In the genomic region with DNA sequence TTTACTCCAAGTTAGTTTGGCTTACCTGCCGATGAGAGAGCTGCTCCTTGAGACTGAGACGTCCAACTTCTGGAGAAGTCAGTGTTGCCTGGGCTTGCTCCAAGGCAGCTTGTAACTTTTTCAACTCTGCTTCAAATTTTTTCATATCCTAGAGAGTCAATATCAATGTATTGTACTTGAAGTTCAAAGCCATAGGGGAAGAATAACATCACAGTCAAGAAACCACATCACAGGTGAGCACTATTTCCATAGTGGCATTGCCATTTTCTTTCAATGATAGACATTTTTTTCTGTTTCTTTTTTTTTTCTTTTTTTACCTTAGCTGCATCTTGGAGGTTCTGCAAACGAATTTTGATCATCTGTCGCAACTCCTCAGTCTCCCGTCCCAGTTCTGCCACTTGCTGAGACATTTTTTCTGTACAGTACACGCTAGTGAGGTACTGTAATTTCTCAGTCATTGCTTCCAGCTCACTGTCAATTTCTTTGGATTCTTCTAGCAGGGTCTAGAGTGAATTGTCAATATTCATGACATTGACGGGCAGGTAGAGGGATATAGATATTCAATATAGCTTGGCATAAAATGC, we compare ENCODE assay signal across 11 cellular contexts.
"Had no signal": no experiment of that assay in that cellular context is flagged by ENCODE, and none has a peak within 500 bp of the region (broad histone marks: within the 10 kb centered on the region; RNA-seq: fewer than 3 reads in every experiment).

No MANE protein-coding gene starts in this region.

- H3K27ac ChIP-seq: ascending aorta, stomach, WERI-Rb-1 had no signal

- H3K4me1 Mint-ChIP-seq: nephron had no signal

- H3K27me3 Mint-ChIP-seq: type B pancreatic cell had no signal

- H3K4me1 ChIP-seq: stomach had no signal

- DNase-seq: cerebellar nuclear complex, cortex of kidney, islet precursor cell, WERI-Rb-1 had no signal

- H3K27ac Mint-ChIP-seq: nephron, type B pancreatic cell had no signal

- H3K9me3 ChIP-seq: ascending aorta, spleen, stomach had no signal

- H3K4me3 ChIP-seq: ascending aorta, lung, spleen, stomach had no signal

- H3K27me3 ChIP-seq: ascending aorta, spleen, stomach had no signal

- H3K9me3 Mint-ChIP-seq: activated T-cell treated with anti-CD3 and anti-CD28 coated beads, Interleukin-2, amount 50 U/mL, for 4 hours; nephron had no signal

- H3K36me3 ChIP-seq: WERI-Rb-1 had no signal

- H3K4me3 Mint-ChIP-seq: activated T-cell treated with anti-CD3 and anti-CD28 coated beads, Interleukin-2, amount 50 U/mL, for 4 hours; nephron; type B pancreatic cell had no signal
